1 cellular context compared by ENCODE assay signal in the genomic region with DNA sequence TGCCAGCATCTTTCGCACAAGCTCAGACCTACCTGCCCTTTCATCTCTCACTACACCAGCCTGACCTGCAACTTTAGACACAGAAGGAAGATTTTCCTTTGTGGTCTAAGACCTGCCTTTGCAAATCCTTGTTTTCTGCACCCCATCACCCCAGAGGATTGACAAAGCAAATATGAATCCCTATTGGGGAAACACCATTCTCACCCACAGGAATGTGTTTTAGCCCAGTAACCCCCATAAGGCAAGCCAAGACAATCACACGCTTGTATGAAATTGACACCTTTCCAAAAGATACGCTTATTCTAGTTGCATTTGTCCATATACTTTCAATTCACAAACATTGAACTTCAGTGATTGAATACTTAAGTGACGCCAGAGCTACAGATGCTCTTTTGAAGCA.
TF ChIP-seq lines count a peak whose summit lies in the region.

No MANE protein-coding gene starts in this region.

TF ChIP-seq in IMR-90, 13 proteins besides CTCF, POLR2A, EP300 and RAD21 (continued from another document):
- no peak for TF ChIP-seq MXI1 (IDR thresholded peaks at IDR 0.05; ENCODE audit: borderline replicate concordance, low read depth, low read length)
- no peak for TF ChIP-seq FOS (IDR thresholded peaks at IDR 0.05; ENCODE audit: low read depth, low read length)
- no peak for TF ChIP-seq BHLHE40 (IDR thresholded peaks at IDR 0.05; ENCODE audit: low read depth, low read length)
- TF ChIP-seq SMC3 (IDR thresholded peaks at IDR 0.05; ENCODE audit: low read depth, low read length): no peak
